ENCODE assay signal across 24 cellular contexts in the genomic region with DNA sequence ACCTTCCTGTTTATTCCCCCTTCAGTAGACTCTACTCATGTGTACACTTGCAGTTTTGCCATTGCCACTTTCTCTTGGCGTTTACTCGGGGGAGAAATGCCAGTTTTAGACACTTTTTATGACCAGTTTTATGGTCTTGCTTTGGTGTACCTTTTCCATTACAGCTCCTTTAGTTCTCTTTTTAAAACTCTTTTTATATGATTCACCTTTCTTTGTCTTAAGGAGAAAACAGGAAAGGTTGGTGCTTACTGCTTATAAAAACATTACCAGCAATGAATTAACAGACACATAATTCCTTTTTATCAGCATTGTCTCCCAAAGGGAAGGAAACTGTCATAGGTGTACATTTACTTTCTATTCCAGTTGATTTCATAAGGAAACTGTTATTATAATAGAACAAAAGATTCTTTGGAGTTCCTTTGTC. TPM values are rescaled to one million over a fixed set of nuclear protein-coding genes. Genes with fewer than 3 reads are reported as not detected.
DNase-seq lines count a peak whose midpoint lies in the region; ATAC-seq and TF ChIP-seq lines count a peak whose summit lies in the region.
"Had no signal": no experiment of that assay in that cellular context is flagged by ENCODE, and none has a peak within 500 bp of the region (broad histone marks: within the 10 kb centered on the region; RNA-seq: fewer than 3 reads in every experiment).

No MANE protein-coding gene starts in this region.

- intact Hi-C loops in left colon (cut with DNase I, micrococcal nuclease), result no loop called here
- intact Hi-C loops in gastrocnemius medialis (cut with DNase I; ENCODE audit: low total_unique reads), result no loop called here

- no peak overlapping the region for H3K27ac ChIP-seq in HEK293 (ENCODE audit: extremely low read depth, low read depth, low read length)
- peak overlapping the region; percentile 46 to 74 (median 67) for H3K27ac ChIP-seq in gastrocnemius medialis

- H3K36me3 ChIP-seq in HEK293 (ENCODE audit: control insufficient read depth in 2 of 2, insufficient read depth in 1 of 2, low read length in 2 of 2), result no peaks in the 10 kb centered on the region
- H3K36me3 ChIP-seq in gastrocnemius medialis, result no peaks in the 10 kb centered on the region
- H3K36me3 ChIP-seq: tibial nerve had no signal

- TF ChIP-seq POLR2A in gastrocnemius medialis (IDR thresholded peaks at IDR 0.05), result no peak

- DNase-seq in NCI-H69 (lab: John Stamatoyannopoulos, UW) (peak; percentile 59), left colon (no peak), gastrocnemius medialis (no peak), NCI-H1436 treated with DMSO at 0.1 percent for 48 hours (lab: John Stamatoyannopoulos, UW) (no peak), epidermal melanocyte (ENCODE audit: insufficient read length, low spot score) (no peak), SKM-1 (lab: John Stamatoyannopoulos, UW; ENCODE audit: unreplicated experiment) (no peak)
- DNase-seq: activated CD8-positive, alpha-beta memory T cell treated with anti-CD3 and anti-CD28 coated beads for 24 hours; activated effector memory CD4-positive, alpha-beta T cell treated with anti-CD3 and anti-CD28 coated beads, Interleukin-2, amount 50 U/mL, for 16 hours; activated naive CD8-positive, alpha-beta T cell treated with anti-CD3 and anti-CD28 coated beads, Interleukin-2, amount 10 ng/mL, durations not matched to agents 7 days and 5 days; C1 segment of cervical spinal cord; Caco-2; central memory CD4-positive, alpha-beta T cell; glutamatergic neuron; NCI-H2081 treated with DMSO at 0.1 percent for 48 hours; NCI-H345; NCI-H748 treated with DMSO at 0.1 percent for 48 hours; stimulated activated CD4-positive, alpha-beta T cell treated with anti-CD3 and anti-CD28 coated beads, Interleukin-2, amount 100 ng/mL, for 24 hours had no signal

- POLR2A ChIA-PET in HEK293 (lab: Yijun Ruan, JAX), result no interaction called here

- H3K9me3 ChIP-seq in HEK293 (ENCODE audit: control insufficient read depth, insufficient read depth, low read depth, low read length), result no peaks in the 10 kb centered on the region
- H3K9me3 ChIP-seq in gastrocnemius medialis, result no peaks in the 10 kb centered on the region
- H3K9me3 ChIP-seq: Caco-2 had no signal

- H3K4me3 ChIP-seq in HEK293 (ENCODE audit: low read depth, low read length) (no peak overlapping the region), gastrocnemius medialis (no peak overlapping the region)
- H3K4me3 ChIP-seq: smooth muscle cell, tibial nerve had no signal

- CTCF ChIA-PET in HEK293 (lab: Yijun Ruan, JAX), result interaction anchor here (0.6 kb wide), 2 partner anchors 40 to 79 kb away, joined by 3 to 5 read pairs; no protein-coding TSS in a partner anchor

- TF ChIP-seq CTCF in HEK293 (tag by site-specific recombination; IDR thresholded peaks at IDR 0.05) (no peak), gastrocnemius medialis (IDR thresholded peaks at IDR 0.05 in 4 of 5, conservative IDR thresholded peaks at IDR 0.05 in 1 of 5) (no peak)

- in situ Hi-C loops in gastrocnemius medialis (cut with MboI; ENCODE audit: low sequenced_read_pairs in 4 of 4), result no loop called here

- peak; percentile 62 for ATAC-seq in left colon
- no peak for ATAC-seq in gastrocnemius medialis

- no peaks in the 10 kb centered on the region for H3K27me3 ChIP-seq in gastrocnemius medialis
- H3K27me3 ChIP-seq: tibial nerve had no signal

- H3K4me1 ChIP-seq in HEK293 (ENCODE audit: control insufficient read depth, insufficient read depth, low read length) (peaks cover 4% of the 10 kb centered on the region), gastrocnemius medialis (no peaks in the 10 kb centered on the region)
- H3K4me1 ChIP-seq: tibial nerve had no signal

TF ChIP-seq in HEK293, 187 proteins besides CTCF, POLR2A, EP300 and RAD21:
- TF ChIP-seq HOXD13 (CRISPR knock-in tag; IDR thresholded peaks at IDR 0.05; ENCODE audit: borderline replicate concordance) (no peak), PRDM1 (tag by site-specific recombination; IDR thresholded peaks at IDR 0.05) (0 out of 2 replicates have a peak, but pooled peaks have one; percentile 21)
- TF ChIP-seq, protein P1, sequence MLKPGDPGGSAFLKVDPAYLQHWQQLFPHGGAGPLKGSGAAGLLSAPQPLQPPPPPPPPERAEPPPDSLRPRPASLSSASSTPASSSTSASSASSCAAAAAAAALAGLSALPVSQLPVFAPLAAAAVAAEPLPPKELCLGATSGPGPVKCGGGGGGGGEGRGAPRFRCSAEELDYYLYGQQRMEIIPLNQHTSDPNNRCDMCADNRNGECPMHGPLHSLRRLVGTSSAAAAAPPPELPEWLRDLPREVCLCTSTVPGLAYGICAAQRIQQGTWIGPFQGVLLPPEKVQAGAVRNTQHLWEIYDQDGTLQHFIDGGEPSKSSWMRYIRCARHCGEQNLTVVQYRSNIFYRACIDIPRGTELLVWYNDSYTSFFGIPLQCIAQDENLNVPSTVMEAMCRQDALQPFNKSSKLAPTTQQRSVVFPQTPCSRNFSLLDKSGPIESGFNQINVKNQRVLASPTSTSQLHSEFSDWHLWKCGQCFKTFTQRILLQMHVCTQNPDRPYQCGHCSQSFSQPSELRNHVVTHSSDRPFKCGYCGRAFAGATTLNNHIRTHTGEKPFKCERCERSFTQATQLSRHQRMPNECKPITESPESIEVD (tag by site-specific recombination; IDR thresholded peaks at IDR 0.05), result peak; percentile 51; the same call in 1 of the 2 replicates
- TF ChIP-seq, protein P2, sequence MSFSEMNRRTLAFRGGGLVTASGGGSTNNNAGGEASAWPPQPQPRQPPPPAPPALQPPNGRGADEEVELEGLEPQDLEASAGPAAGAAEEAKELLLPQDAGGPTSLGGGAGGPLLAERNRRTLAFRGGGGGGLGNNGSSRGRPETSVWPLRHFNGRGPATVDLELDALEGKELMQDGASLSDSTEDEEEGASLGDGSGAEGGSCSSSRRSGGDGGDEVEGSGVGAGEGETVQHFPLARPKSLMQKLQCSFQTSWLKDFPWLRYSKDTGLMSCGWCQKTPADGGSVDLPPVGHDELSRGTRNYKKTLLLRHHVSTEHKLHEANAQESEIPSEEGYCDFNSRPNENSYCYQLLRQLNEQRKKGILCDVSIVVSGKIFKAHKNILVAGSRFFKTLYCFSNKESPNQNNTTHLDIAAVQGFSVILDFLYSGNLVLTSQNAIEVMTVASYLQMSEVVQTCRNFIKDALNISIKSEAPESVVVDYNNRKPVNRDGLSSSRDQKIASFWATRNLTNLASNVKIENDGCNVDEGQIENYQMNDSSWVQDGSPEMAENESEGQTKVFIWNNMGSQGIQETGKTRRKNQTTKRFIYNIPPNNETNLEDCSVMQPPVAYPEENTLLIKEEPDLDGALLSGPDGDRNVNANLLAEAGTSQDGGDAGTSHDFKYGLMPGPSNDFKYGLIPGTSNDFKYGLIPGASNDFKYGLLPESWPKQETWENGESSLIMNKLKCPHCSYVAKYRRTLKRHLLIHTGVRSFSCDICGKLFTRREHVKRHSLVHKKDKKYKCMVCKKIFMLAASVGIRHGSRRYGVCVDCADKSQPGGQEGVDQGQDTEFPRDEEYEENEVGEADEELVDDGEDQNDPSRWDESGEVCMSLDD (tag by site-specific recombination; IDR thresholded peaks at IDR 0.05), result no peak

RNA-seq across cellular contexts. Expression of gene TSPAN13, which starts 11.9 kb away (rescaled TPM):
- total RNA-seq in left colon, result 10 to 100 TPM; 79.5 to 97.7 TPM
- total RNA-seq in gastrocnemius medialis, result 1 to 10 TPM; 2.8 to 8.3 (median 6.9) TPM

RNA-seq across cellular contexts. Expression of gene AGR2, which starts 39.4 kb away (rescaled TPM):
- total RNA-seq in left colon (1,000 to 10,000 TPM in 1 of 2 donors, 100 to 1,000 TPM in 1; 725 to 1,046 TPM), gastrocnemius medialis (1 to 10 TPM in 1 of 4 donors, not detected in 3; 1.4 TPM)
- total RNA-seq: activated naive CD8-positive, alpha-beta T cell treated with anti-CD3 and anti-CD28 coated beads, Interleukin-2, amount 10 ng/mL, durations not matched to agents 7 days and 5 days; astrocyte; dermis microvascular lymphatic vessel endothelial cell; SK-MEL-5; T-helper 1 cell treated with Interleukin-12 subunit alpha and Interleukin-12 subunit beta and Interleukin-4 antibody, amounts not matched to agents 30 ng/mL and 1 ng/mL, for 36 hours; tibial nerve had no signal

Comparison
In these comparisons a context has a peak if more than half of its experiments do, and no peak if none do; other contexts are left out.
1. RNA of gene TSPAN13, which starts 11.9 kb away (total RNA-seq): 79.5 to 97.7 TPM in left colon; 2.8 to 8.3 TPM in gastrocnemius medialis; every median in the first group is over 4 times any median in the second.
2. RNA of gene AGR2, which starts 39.4 kb away (total RNA-seq): 725 to 1,046 TPM in left colon; 1.4 TPM in gastrocnemius medialis; every median in the first group is over 100 times any median in the second.